25 cellular contexts compared by ENCODE assay signal in the genomic region with DNA sequence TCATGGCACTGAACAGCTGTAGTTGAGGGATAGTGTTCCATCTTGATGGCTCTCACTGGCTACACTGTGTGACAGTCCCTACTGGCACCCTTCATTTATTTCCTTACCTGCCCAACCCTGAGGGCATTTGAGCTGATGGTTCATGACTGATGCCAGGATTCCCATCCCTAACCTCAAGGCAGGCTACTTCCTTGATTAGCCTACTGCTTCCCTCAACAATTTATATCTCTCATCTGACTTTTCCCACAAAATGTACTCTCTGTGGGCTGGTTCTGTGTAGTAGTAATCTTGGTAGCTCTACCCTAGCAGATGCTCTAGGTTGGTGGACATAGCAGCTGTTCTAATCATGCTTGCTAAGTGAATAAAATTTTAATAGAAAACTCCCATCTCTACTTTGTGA.
DNase-seq lines count a peak whose midpoint lies in the region; ATAC-seq and TF ChIP-seq lines count a peak whose summit lies in the region.
"Had no signal": no experiment of that assay in that cellular context is flagged by ENCODE, and none has a peak within 500 bp of the region (broad histone marks: within the 10 kb centered on the region; RNA-seq: fewer than 3 reads in every experiment).

No MANE protein-coding gene starts in this region.

- DNase-seq in RWPE2 (ENCODE audit: low spot score) (no peak), myocyte (ENCODE audit: low read depth) (peak; percentile 77), thyroid gland (no peak), HT-29 (ENCODE audit: low spot score) (no peak)
- no peak for DNase-seq in stimulated activated naive B cell treated with anti-CD40 and anti-IgM and Interleukin-4, amounts not matched to agents 10 μg/mL and 1 μg/mL and 100 μg/mL, for 72 hours
- no peak for DNase-seq in activated naive CD4-positive, alpha-beta T cell treated with anti-CD3 and anti-CD28 coated beads, Interleukin-2, amount 50 U/mL, for 72 hours (ENCODE audit: low spot score in 2 of 2)
- DNase-seq: activated CD4-positive, alpha-beta T cell treated with anti-CD3 and anti-CD28 coated beads for 48 hours; activated naive CD4-positive, alpha-beta T cell; activated T-cell treated with anti-CD3 and anti-CD28 coated beads, Interleukin-2, amount 50 U/mL, for 48 hours; adrenal gland; BE2C; caudate nucleus; GDM1; head of caudate nucleus; HFFc6; MG63; NCI-H1417 treated with DMSO at 0.1 percent for 48 hours; NCI-H526; RPMI8226; stomach; T-helper 2 cell had no signal

- TF ChIP-seq CTCF in RWPE2 (IDR thresholded peaks at IDR 0.05; ENCODE audit: poor library complexity, severe bottlenecking), result no peak
- TF ChIP-seq CTCF in thyroid gland (IDR thresholded peaks at IDR 0.05), result no peak

- peaks cover 0 to 6% of the 10 kb centered on the region in 2 donors for H3K27me3 Mint-ChIP-seq in stimulated activated naive B cell treated with anti-CD40 and anti-IgM and Interleukin-4, amounts not matched to agents 10 μg/mL and 1 μg/mL and 100 μg/mL, for 72 hours
- H3K27me3 Mint-ChIP-seq: dendritic cell treated with granulocyte-macrophage colony-stimulating factor and Interleukin-4, amounts not matched to agents 40 ng/mL and 50 ng/mL, for 4 days; natural killer cell treated with Interleukin-12 subunit alpha and Interleukin-12 subunit beta and Interleukin-15 and Interleukin-18, amount 100 ng/mL, for 72 hours had no signal

- H3K4me3 ChIP-seq in RWPE2 (ENCODE audit: severe bottlenecking) (no peak overlapping the region), thyroid gland (replicated peaks in 1 of 3) (no peak overlapping the region)
- H3K4me3 ChIP-seq: adrenal gland, MG63, stomach had no signal

- no peak overlapping the region for H3K4me3 Mint-ChIP-seq in stimulated activated naive B cell treated with anti-CD40 and anti-IgM and Interleukin-4, amounts not matched to agents 10 μg/mL and 1 μg/mL and 100 μg/mL, for 72 hours
- H3K4me3 Mint-ChIP-seq: dendritic cell treated with granulocyte-macrophage colony-stimulating factor and Interleukin-4, amounts not matched to agents 40 ng/mL and 50 ng/mL, for 4 days; HFFc6; natural killer cell treated with Interleukin-12 subunit alpha and Interleukin-12 subunit beta and Interleukin-15 and Interleukin-18, amount 100 ng/mL, for 72 hours had no signal

- H3K9me3 ChIP-seq in RWPE2 (ENCODE audit: severe bottlenecking), result no peaks in the 10 kb centered on the region
- no peaks in the 10 kb centered on the region for H3K9me3 ChIP-seq in thyroid gland
- H3K9me3 ChIP-seq: adrenal gland, BE2C, MG63, stomach had no signal

- no peak for TF ChIP-seq POLR2A in thyroid gland (IDR thresholded peaks at IDR 0.05)

- no peak for ATAC-seq in RWPE2 (ENCODE audit: low read depth)
- peak; percentile 49 for ATAC-seq in esophagus mucosa
- ATAC-seq in HG03432 (IDR thresholded peaks at IDR 0.05; ENCODE audit: unreplicated experiment), result no peak
- no peak for ATAC-seq in stimulated activated naive B cell treated with anti-CD40 and anti-IgM and Interleukin-4, amounts not matched to agents 10 μg/mL and 1 μg/mL and 100 μg/mL, for 72 hours (replicated peaks)
- ATAC-seq in activated naive CD4-positive, alpha-beta T cell treated with anti-CD3 and anti-CD28 coated beads, Interleukin-2, amount 50 U/mL, for 72 hours, result no peak
- ATAC-seq: natural killer cell treated with Interleukin-12 subunit alpha and Interleukin-12 subunit beta and Interleukin-15 and Interleukin-18, amount 100 ng/mL, for 72 hours had no signal

- H3K36me3 ChIP-seq in RWPE2 (ENCODE audit: low read depth), result no peaks in the 10 kb centered on the region
- H3K36me3 ChIP-seq in thyroid gland, result no peaks in the 10 kb centered on the region
- H3K36me3 ChIP-seq: adrenal gland, BE2C, MG63, stomach had no signal

- peaks cover 30% of the 10 kb centered on the region for H3K4me1 ChIP-seq in RWPE2 (ENCODE audit: insufficient read depth, poor library complexity, severe bottlenecking)
- peaks cover 10 to 18% of the 10 kb centered on the region in 2 donors for H3K4me1 ChIP-seq in thyroid gland
- H3K4me1 ChIP-seq: BE2C had no signal

- H3K27me3 ChIP-seq in RWPE2 (ENCODE audit: insufficient read depth, poor library complexity, severe bottlenecking), result no peaks in the 10 kb centered on the region
- H3K27me3 ChIP-seq in thyroid gland, result no peaks in the 10 kb centered on the region
- H3K27me3 ChIP-seq: adrenal gland, BE2C, MG63, stomach had no signal

- H3K36me3 Mint-ChIP-seq in stimulated activated naive B cell treated with anti-CD40 and anti-IgM and Interleukin-4, amounts not matched to agents 10 μg/mL and 1 μg/mL and 100 μg/mL, for 72 hours, result no peaks in the 10 kb centered on the region
- H3K36me3 Mint-ChIP-seq in activated naive CD4-positive, alpha-beta T cell treated with anti-CD3 and anti-CD28 coated beads, Interleukin-2, amount 50 U/mL, for 72 hours, result no peaks in the 10 kb centered on the region
- H3K36me3 Mint-ChIP-seq: natural killer cell treated with Interleukin-12 subunit alpha and Interleukin-12 subunit beta and Interleukin-15 and Interleukin-18, amount 100 ng/mL, for 72 hours had no signal

- no peaks in the 10 kb centered on the region for H3K4me1 Mint-ChIP-seq in stimulated activated naive B cell treated with anti-CD40 and anti-IgM and Interleukin-4, amounts not matched to agents 10 μg/mL and 1 μg/mL and 100 μg/mL, for 72 hours

- peaks cover 2 to 3% of the 10 kb centered on the region in 2 donors for H3K9me3 Mint-ChIP-seq in stimulated activated naive B cell treated with anti-CD40 and anti-IgM and Interleukin-4, amounts not matched to agents 10 μg/mL and 1 μg/mL and 100 μg/mL, for 72 hours
- peaks cover 0 to 8% of the 10 kb centered on the region in 2 donors for H3K9me3 Mint-ChIP-seq in activated naive CD4-positive, alpha-beta T cell treated with anti-CD3 and anti-CD28 coated beads, Interleukin-2, amount 50 U/mL, for 72 hours
- H3K9me3 Mint-ChIP-seq: dendritic cell treated with granulocyte-macrophage colony-stimulating factor and Interleukin-4, amounts not matched to agents 40 ng/mL and 50 ng/mL, for 4 days; HFFc6 had no signal

- intact Hi-C loops in thyroid gland (cut with DNase I), result no loop called here

- H3K27ac ChIP-seq in RWPE2 (ENCODE audit: poor library complexity, severe bottlenecking) (peak overlapping the region; percentile 32), thyroid gland (peak overlapping the region in 2 of 3 donors; percentile 9 to 49)
- H3K27ac ChIP-seq: adrenal gland had no signal

- no peak overlapping the region for H3K27ac Mint-ChIP-seq in stimulated activated naive B cell treated with anti-CD40 and anti-IgM and Interleukin-4, amounts not matched to agents 10 μg/mL and 1 μg/mL and 100 μg/mL, for 72 hours
- no peak overlapping the region for H3K27ac Mint-ChIP-seq in activated naive CD4-positive, alpha-beta T cell treated with anti-CD3 and anti-CD28 coated beads, Interleukin-2, amount 50 U/mL, for 72 hours
- H3K27ac Mint-ChIP-seq: dendritic cell treated with granulocyte-macrophage colony-stimulating factor and Interleukin-4, amounts not matched to agents 40 ng/mL and 50 ng/mL, for 4 days; HFFc6; natural killer cell treated with Interleukin-12 subunit alpha and Interleukin-12 subunit beta and Interleukin-15 and Interleukin-18, amount 100 ng/mL, for 72 hours had no signal
